Comparison of ENCODE assay signal across 1 cellular context in genomic region chr5:132866342-132867045, GRCh38.
A peak's percentile ranks its signal among the peaks of the same experiment; 100 is the strongest.
TF ChIP-seq lines count a peak whose summit lies in the region.

TSS of gene GDF9 (minus strand) at chr5:132866469. CDS start at chr5:132864533, 1,936 bp downstream.
TSS of gene UQCRQ (plus strand) at chr5:132866642. CDS start at chr5:132866882, 240 bp downstream.

TF ChIP-seq in HepG2, 621 proteins besides CTCF, POLR2A, EP300 and RAD21 (continued from another document and continues in another):
- TF ChIP-seq ZNF83 (CRISPR knock-in tag; IDR thresholded peaks at IDR 0.05; ENCODE audit: borderline replicate concordance) (no peak; the same call in 1 of the 2 replicates), ZNF678 (CRISPR knock-in tag; IDR thresholded peaks at IDR 0.05) (no peak; the same call in 1 of the 2 replicates), NFRKB (IDR thresholded peaks at IDR 0.05) (no peak), MXD1 (CRISPR knock-in tag; IDR thresholded peaks at IDR 0.05) (peak; percentile 70; the same call in 1 of the 2 replicates), ETV5 (CRISPR knock-in tag; IDR thresholded peaks at IDR 0.05; ENCODE audit: borderline replicate concordance) (peak; percentile 68), SCMH1 (CRISPR knock-in tag; IDR thresholded peaks at IDR 0.05; ENCODE audit: borderline replicate concordance) (no peak), ZFP41 (CRISPR knock-in tag; IDR thresholded peaks at IDR 0.05; ENCODE audit: borderline replicate concordance) (peak; percentile 64; the same call in 1 of the 2 replicates), THYN1 (CRISPR knock-in tag; IDR thresholded peaks at IDR 0.05; ENCODE audit: borderline replicate concordance, low read depth) (no peak), DNMT3B (CRISPR knock-in tag; conservative IDR thresholded peaks at IDR 0.05) (peak; percentile 83), IRF9 (CRISPR knock-in tag; IDR thresholded peaks at IDR 0.05; ENCODE audit: borderline replicate concordance) (peak; percentile 59), ZSCAN9 (CRISPR knock-in tag; IDR thresholded peaks at IDR 0.05; ENCODE audit: borderline replicate concordance) (peak; percentile 71; the same call in 1 of the 2 replicates), ZNF776 (CRISPR knock-in tag; IDR thresholded peaks at IDR 0.05) (no peak; the same call in 1 of the 2 replicates), NONO (IDR thresholded peaks at IDR 0.05) (no peak), NONO (CRISPR knock-in tag; conservative IDR thresholded peaks at IDR 0.05) (peak; percentile 96), ZFX (CRISPR knock-in tag; IDR thresholded peaks at IDR 0.05; ENCODE audit: low read depth) (peak; percentile 80), NFE2L1 (CRISPR knock-in tag; IDR thresholded peaks at IDR 0.05; ENCODE audit: borderline replicate concordance) (no peak), MTF2 (CRISPR knock-in tag; IDR thresholded peaks at IDR 0.05; ENCODE audit: borderline replicate concordance) (no peak), ZNF510 (CRISPR knock-in tag; IDR thresholded peaks at IDR 0.05; ENCODE audit: low read depth) (peak; percentile 82; the same call in 1 of the 2 replicates), ZBTB44 (CRISPR knock-in tag; IDR thresholded peaks at IDR 0.05) (no peak), SKI (IDR thresholded peaks at IDR 0.05; ENCODE audit: partially characterized antibody) (peak; percentile 43), ZNF296 (CRISPR knock-in tag; conservative IDR thresholded peaks at IDR 0.05) (no peak), ZNF576 (CRISPR knock-in tag; IDR thresholded peaks at IDR 0.05) (no peak), MTF1 (CRISPR knock-in tag; IDR thresholded peaks at IDR 0.05) (no peak), ZBTB7A (CRISPR knock-in tag; IDR thresholded peaks at IDR 0.05) (0 out of 2 replicates have a peak, but pooled peaks have one; percentile 18), ZBTB37 (CRISPR knock-in tag; IDR thresholded peaks at IDR 0.05) (0 out of 2 replicates have a peak, but pooled peaks have one; percentile 28), GABPB1 (CRISPR knock-in tag; IDR thresholded peaks at IDR 0.05) (peak; percentile 97), GPBP1L1 (CRISPR knock-in tag; IDR thresholded peaks at IDR 0.05) (no peak), MED8 (CRISPR knock-in tag; IDR thresholded peaks at IDR 0.05; ENCODE audit: insufficient replicate concordance) (peak; percentile 31), ZIK1 (CRISPR knock-in tag; IDR thresholded peaks at IDR 0.05; ENCODE audit: borderline replicate concordance, low read depth) (peak; percentile 43; the same call in 1 of the 2 replicates), BHLHE40 (IDR thresholded peaks at IDR 0.05; ENCODE audit: low read length) (peak; percentile 95), ZKSCAN1 (IDR thresholded peaks at IDR 0.05; ENCODE audit: low read length) (peak; percentile 99), GATAD1 (CRISPR knock-in tag; IDR thresholded peaks at IDR 0.05) (peak; percentile 94), ARHGAP35 (CRISPR knock-in tag; IDR thresholded peaks at IDR 0.05; ENCODE audit: borderline replicate concordance) (peak; percentile 41; the same call in 1 of the 2 replicates), PBX3 (CRISPR knock-in tag; IDR thresholded peaks at IDR 0.05; ENCODE audit: borderline replicate concordance) (no peak), CC2D1A (CRISPR knock-in tag; IDR thresholded peaks at IDR 0.05) (no peak), ZNF10 (CRISPR knock-in tag; IDR thresholded peaks at IDR 0.05; ENCODE audit: borderline replicate concordance, low read depth) (no peak), MTERF4 (CRISPR knock-in tag; IDR thresholded peaks at IDR 0.05) (peak; percentile 28; the same call in 1 of the 2 replicates), RBM39 (IDR thresholded peaks at IDR 0.05; ENCODE audit: low read depth, low read length, poor library complexity, severe bottlenecking) (peak; percentile 18), ZFP62 (CRISPR knock-in tag; IDR thresholded peaks at IDR 0.05) (no peak), ZNF781 (CRISPR knock-in tag; IDR thresholded peaks at IDR 0.05; ENCODE audit: borderline replicate concordance, not compliant biosample characterization) (peak; percentile 62), ZNF639 (CRISPR knock-in tag; conservative IDR thresholded peaks at IDR 0.05) (peak; percentile 85; the same call in 1 of the 2 replicates), FOXK1 (CRISPR knock-in tag; IDR thresholded peaks at IDR 0.05; ENCODE audit: borderline replicate concordance, low read depth) (0 out of 2 replicates have a peak, but pooled peaks have one; percentile 55), ZNF670 (CRISPR knock-in tag; IDR thresholded peaks at IDR 0.05; ENCODE audit: borderline replicate concordance) (0 out of 2 replicates have a peak, but pooled peaks have one; percentile 42), ZNF335 (CRISPR knock-in tag; IDR thresholded peaks at IDR 0.05) (peak; percentile 42; the same call in 1 of the 2 replicates), ZNF782 (CRISPR knock-in tag; IDR thresholded peaks at IDR 0.05; ENCODE audit: borderline replicate concordance) (no peak), ELF3 (CRISPR knock-in tag; IDR thresholded peaks at IDR 0.05) (peak; percentile 63), MLX (CRISPR knock-in tag; IDR thresholded peaks at IDR 0.05) (no peak), HINFP (CRISPR knock-in tag; IDR thresholded peaks at IDR 0.05; ENCODE audit: low read depth) (no peak), ZNF33B (CRISPR knock-in tag; IDR thresholded peaks at IDR 0.05) (peak; percentile 87; the same call in 1 of the 2 replicates), JUN (CRISPR knock-in tag; IDR thresholded peaks at IDR 0.05) (0 out of 2 replicates have a peak, but pooled peaks have one; percentile 53), LRRFIP1 (CRISPR knock-in tag; conservative IDR thresholded peaks at IDR 0.05) (no peak; the same call in 1 of the 2 replicates), MIXL1 (CRISPR knock-in tag; IDR thresholded peaks at IDR 0.05) (peak; percentile 10; the same call in 1 of the 2 replicates), KLF6 (CRISPR knock-in tag; IDR thresholded peaks at IDR 0.05) (no peak; the same call in 1 of the 2 replicates), CREBL2 (CRISPR knock-in tag; IDR thresholded peaks at IDR 0.05; ENCODE audit: borderline replicate concordance) (no peak)
